In the genomic region with DNA sequence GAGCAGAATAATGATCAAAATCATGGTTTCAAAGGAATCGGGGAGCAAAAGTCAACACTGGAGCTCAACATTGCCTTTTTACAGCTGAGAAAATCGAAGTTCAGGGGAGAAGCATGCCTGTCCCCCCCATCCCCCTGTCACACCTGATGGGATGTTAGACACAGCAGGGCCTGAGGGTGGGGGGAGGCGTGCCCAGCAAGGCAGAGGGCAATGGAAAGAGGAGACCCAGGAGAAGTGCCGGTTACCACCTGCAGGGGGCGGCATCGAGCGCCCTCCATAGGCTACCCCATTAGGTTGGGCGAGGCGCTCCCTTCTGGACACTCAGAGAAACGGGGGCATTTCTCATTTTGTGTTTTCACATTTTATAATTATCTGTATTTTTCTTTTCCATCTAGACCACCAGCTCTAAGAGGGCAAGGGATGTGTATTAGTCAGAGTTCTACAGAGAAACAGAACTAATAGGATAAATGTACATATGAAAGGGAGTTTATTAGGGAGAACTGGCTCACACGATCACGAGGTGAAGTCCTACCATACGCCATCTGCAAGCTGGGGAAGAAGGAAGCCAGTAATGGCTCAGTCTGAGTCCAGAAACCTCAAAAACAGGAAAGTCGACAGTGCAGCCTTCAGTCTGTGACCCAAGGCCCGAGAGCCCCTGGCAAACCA, we compare ENCODE assay signal across 8 cellular contexts.
A peak's percentile ranks its signal among the peaks of the same experiment; 100 is the strongest.
DNase-seq lines count a peak whose midpoint lies in the region; ATAC-seq and TF ChIP-seq lines count a peak whose summit lies in the region.

No MANE protein-coding gene starts in this region.

- H3K27ac ChIP-seq in CD4-positive, CD25-positive, alpha-beta regulatory T cell (ENCODE audit: insufficient read depth, low read length, poor library complexity, severe bottlenecking), result no peak overlapping the region
- no peak overlapping the region for H3K27ac ChIP-seq in tibial nerve

- H3K4me3 Mint-ChIP-seq in CD4-positive, CD25-positive, alpha-beta regulatory T cell, result no peak overlapping the region

- 54 to 58% methylated on average over 15 of the region's 15 CpGs for WGBS in tibial nerve, 2 donors

- TF ChIP-seq CTCF in fibroblast of the aortic adventitia (IDR thresholded peaks at IDR 0.05; ENCODE audit: insufficient read depth, low read length) (peak; percentile 34), tibial nerve (IDR thresholded peaks at IDR 0.05) (peak in 1 of 5 experiments; percentile 35)

- H3K9me3 Mint-ChIP-seq in CD4-positive, CD25-positive, alpha-beta regulatory T cell, result peaks cover 0 to 1% (median 0%) of the 10 kb centered on the region in 7 donors

- no peaks in the 10 kb centered on the region for H3K9me3 ChIP-seq in CD4-positive, CD25-positive, alpha-beta regulatory T cell (ENCODE audit: control insufficient read depth in 2 of 2, low read length in 2 of 2)
- no peaks in the 10 kb centered on the region for H3K9me3 ChIP-seq in tibial nerve

- H3K27ac Mint-ChIP-seq in CD4-positive, CD25-positive, alpha-beta regulatory T cell, result peak overlapping the region in 1 of 3 donors; percentile 63

- ATAC-seq in CD4-positive, CD25-positive, alpha-beta regulatory T cell (ENCODE audit: low read depth in 2 of 2), result peak in 1 of 2 donors; percentile 46
- ATAC-seq in GM18505 (IDR thresholded peaks at IDR 0.05; ENCODE audit: unreplicated experiment) (peak; percentile 99), HG02763 (IDR thresholded peaks at IDR 0.05; ENCODE audit: unreplicated experiment) (peak; percentile 99)

- H3K27me3 ChIP-seq in CD4-positive, CD25-positive, alpha-beta regulatory T cell (ENCODE audit: control insufficient read depth, insufficient read depth, low read length), result no peaks in the 10 kb centered on the region
- H3K27me3 ChIP-seq in tibial nerve, result no peaks in the 10 kb centered on the region

- no peaks in the 10 kb centered on the region for H3K27me3 Mint-ChIP-seq in CD4-positive, CD25-positive, alpha-beta regulatory T cell

- H3K4me3 ChIP-seq in CD4-positive, CD25-positive, alpha-beta regulatory T cell (ENCODE audit: low read depth, low read length), result no peak overlapping the region
- H3K4me3 ChIP-seq in fibroblast of the aortic adventitia (ENCODE audit: low read depth, low read length) (no peak overlapping the region), tibial nerve (no peak overlapping the region)

- no peaks in the 10 kb centered on the region for H3K36me3 ChIP-seq in CD4-positive, CD25-positive, alpha-beta regulatory T cell (ENCODE audit: control insufficient read depth, insufficient read depth, low read length)
- H3K36me3 ChIP-seq in tibial nerve, result no peaks in the 10 kb centered on the region

- TF ChIP-seq POLR2A in GM18505 (IDR thresholded peaks at IDR 0.05; ENCODE audit: borderline replicate concordance, extremely low read depth, insufficient read depth, insufficient read length) (no peak), tibial nerve (IDR thresholded peaks at IDR 0.05) (no peak)

- H3K4me1 ChIP-seq in CD4-positive, CD25-positive, alpha-beta regulatory T cell (ENCODE audit: control insufficient read depth, insufficient read depth, low read length, poor library complexity, severe bottlenecking), result no peaks in the 10 kb centered on the region
- H3K4me1 ChIP-seq in tibial nerve, result no peaks in the 10 kb centered on the region

- H3K36me3 Mint-ChIP-seq in CD4-positive, CD25-positive, alpha-beta regulatory T cell, result no peaks in the 10 kb centered on the region

- peak in 2 of 3 donors; percentile 15 to 46 for DNase-seq in CD4-positive, CD25-positive, alpha-beta regulatory T cell
- peak; percentile 86 for DNase-seq in NAMALWA (ENCODE audit: low spot score)
- DNase-seq in activated CD4-positive, alpha-beta T cell treated with anti-CD3 and anti-CD28 coated beads, Interleukin-2, amount 50 U/mL, for 48 hours, result peak; percentile 66 to 74
- no peak for DNase-seq in fibroblast of the aortic adventitia (ENCODE audit: low read depth)
- peak in 2 of 3 experiments; percentile 8 to 54 for DNase-seq in stimulated activated CD4-positive, alpha-beta T cell treated with anti-CD3 and anti-CD28 coated beads, TNF-alpha, amount 100 ng/mL, for 24 hours (ENCODE audit: low read depth in 3 of 3)
- DNase-seq in tibial nerve (ENCODE audit: low spot score in 2 of 2), result no peak

- TF ChIP-seq EP300 in tibial nerve (IDR thresholded peaks at IDR 0.05), result no peak

- H3K4me1 Mint-ChIP-seq in CD4-positive, CD25-positive, alpha-beta regulatory T cell, result no peaks in the 10 kb centered on the region

Comparison
In these comparisons a context has a peak if more than half of its experiments do, and no peak if none do; other contexts are left out.
1. DNase-seq: peak in CD4-positive, CD25-positive, alpha-beta regulatory T cell (2 of 3), NAMALWA (single experiment), activated CD4-positive, alpha-beta T cell treated with anti-CD3 and anti-CD28 coated beads, Interleukin-2, amount 50 U/mL, for 48 hours (2 of 2) and stimulated activated CD4-positive, alpha-beta T cell treated with anti-CD3 and anti-CD28 coated beads, TNF-alpha, amount 100 ng/mL, for 24 hours (2 of 3); none in fibroblast of the aortic adventitia (single experiment) and tibial nerve (0 of 2).